Comparison of ENCODE assay signal across 8 cellular contexts in genomic region chr2:42125887-42126594, GRCh38. TPM values are rescaled to one million over a fixed set of nuclear protein-coding genes. Genes with fewer than 3 reads are reported as not detected.
DNase-seq lines count a peak whose midpoint lies in the region; ATAC-seq and TF ChIP-seq lines count a peak whose summit lies in the region.

No MANE protein-coding gene starts in this region.

- H3K4me3 Mint-ChIP-seq in CD4-positive, alpha-beta T cell: peak overlapping the region; percentile 28
- peak overlapping the region in 2 of 8 donors; percentile 19 to 32 for H3K4me3 Mint-ChIP-seq in naive B cell

- ATAC-seq in CD4-positive, alpha-beta T cell (ENCODE audit: poor library complexity): no peak
- ATAC-seq in HCT116 (peak; percentile 54), naive B cell (ENCODE audit: low read depth in 2 of 2) (no peak), HG03378 (IDR thresholded peaks at IDR 0.05; ENCODE audit: unreplicated experiment) (no peak), GM21367 (IDR thresholded peaks at IDR 0.05; ENCODE audit: unreplicated experiment) (no peak), GM19455 (IDR thresholded peaks at IDR 0.05; ENCODE audit: unreplicated experiment) (no peak), HG03025 (IDR thresholded peaks at IDR 0.05; ENCODE audit: low FRiP score, unreplicated experiment) (no peak)

- H3K4me3 ChIP-seq in HCT116 (replicated peaks in 1 of 2; ENCODE audit: low read depth in 1 of 2, low read length in 2 of 2) (no peak overlapping the region), cardiac fibroblast (replicated peaks in 1 of 2; ENCODE audit: low read depth in 2 of 2, low read length in 2 of 2) (no peak overlapping the region)

- no peaks in the 10 kb centered on the region for H4K20me1 ChIP-seq in HCT116 (ENCODE audit: insufficient read depth)

- H3K9me3 Mint-ChIP-seq in CD4-positive, alpha-beta T cell: no peaks in the 10 kb centered on the region
- H3K9me3 Mint-ChIP-seq in naive B cell: no peaks in the 10 kb centered on the region

- H3K36me3 ChIP-seq in HCT116 (ENCODE audit: control insufficient read depth in 1 of 2, insufficient read depth in 2 of 2, low read length in 2 of 2): no peaks in the 10 kb centered on the region

- H3K27me3 ChIP-seq in CD4-positive, alpha-beta T cell (ENCODE audit: control insufficient read depth, insufficient read depth, low read length): no peaks in the 10 kb centered on the region
- H3K27me3 ChIP-seq in HCT116 (ENCODE audit: insufficient read depth, low read length): no peaks in the 10 kb centered on the region; the same call in 1 of the 2 replicates

- CTCF ChIA-PET in CD4-positive, alpha-beta T cell (lab: Charles Lee): interaction anchor here (1.0 to 1.4 kb wide), 6 partner anchors 10 to 69 kb away, joined by 3 to 4 read pairs (median 3); no protein-coding TSS in a partner anchor
- CTCF ChIA-PET in HCT116 (lab: Charles Lee): no interaction called here

- no peak for DNase-seq in CD4-positive, alpha-beta T cell
- DNase-seq in HCT116 (ENCODE audit: low read depth, low spot score): no peak
- DNase-seq in cardiac fibroblast (ENCODE audit: low read depth in 2 of 2): peak; percentile 29 to 63
- no peak for DNase-seq in naive B cell

- intact Hi-C loops in CD4-positive, alpha-beta T cell (cut with DNase I, micrococcal nuclease): loop anchor here in 1 of 2 experiments (2.0 kb wide), 1 partner anchor 17 kb away; no protein-coding TSS in a partner anchor
- intact Hi-C loops in HCT116 (cut with micrococcal nuclease): no loop called here

- peaks cover 74% of the 10 kb centered on the region for H3K4me1 Mint-ChIP-seq in CD4-positive, alpha-beta T cell (ENCODE audit: low read depth)
- H3K4me1 Mint-ChIP-seq in naive B cell: peaks cover 57 to 83% (median 67%) of the 10 kb centered on the region in 3 donors

- H2AFZ ChIP-seq in HCT116 (ENCODE audit: low read depth, low read length, poor library complexity, severe bottlenecking): no peak overlapping the region

- no peaks in the 10 kb centered on the region for H3K9me3 ChIP-seq in CD4-positive, alpha-beta T cell (ENCODE audit: control insufficient read depth, low read length)
- peaks cover 0 to 3% of the 10 kb centered on the region in 2 experiments; a peak in 1 of 4 replicates for H3K9me3 ChIP-seq in HCT116 (ENCODE audit: control insufficient read depth in 1 of 2, insufficient read depth in 1 of 2, low read depth in 1 of 2, low read length in 2 of 2)

- no peak for TF ChIP-seq POLR2A in HCT116 (IDR thresholded peaks at IDR 0.05; ENCODE audit: borderline replicate concordance, extremely low read depth, insufficient read depth, insufficient read length)

- TF ChIP-seq CTCF in CD4-positive, alpha-beta T cell (IDR thresholded peaks at IDR 0.05): no peak
- TF ChIP-seq CTCF in HCT116 (IDR thresholded peaks at IDR 0.05 in 2 of 3, conservative IDR thresholded peaks at IDR 0.05 in 1 of 3; ENCODE audit: borderline replicate concordance in 1 of 3, insufficient read depth in 1 of 3, low read depth in 2 of 3, low read length in 2 of 3): no peak
- no peak for TF ChIP-seq CTCF in cardiac fibroblast (IDR thresholded peaks at IDR 0.05; ENCODE audit: low read depth, low read length)

- no peak overlapping the region for H3K4me2 ChIP-seq in HCT116 (ENCODE audit: low read length)

- H3K9me2 ChIP-seq in HCT116 (ENCODE audit: insufficient read depth): no peaks in the 10 kb centered on the region

- no peaks in the 10 kb centered on the region for H3K79me2 ChIP-seq in HCT116 (ENCODE audit: insufficient read depth, low read length)

- peak overlapping the region; percentile 86 for H3K27ac Mint-ChIP-seq in CD4-positive, alpha-beta T cell
- H3K27ac Mint-ChIP-seq in naive B cell: peak overlapping the region in 5 of 6 donors; percentile 34 to 92 (median 83)

- H3K36me3 Mint-ChIP-seq in CD4-positive, alpha-beta T cell (ENCODE audit: low read depth): no peaks in the 10 kb centered on the region
- H3K36me3 Mint-ChIP-seq in naive B cell: no peaks in the 10 kb centered on the region

- H3K27me3 Mint-ChIP-seq in CD4-positive, alpha-beta T cell: no peaks in the 10 kb centered on the region
- no peaks in the 10 kb centered on the region for H3K27me3 Mint-ChIP-seq in naive B cell

- H3K27ac ChIP-seq in CD4-positive, alpha-beta T cell (ENCODE audit: low read depth, low read length): peak overlapping the region; percentile 21
- no peak overlapping the region for H3K27ac ChIP-seq in HCT116 (ENCODE audit: low read depth, low read length)

- no TSS peak for BruUV-seq in HCT116 (replicated peaks; lab: Mats Ljungman, UMichigan)

- no peak for TF ChIP-seq RAD21 in HCT116 (IDR thresholded peaks at IDR 0.05; ENCODE audit: low read depth)

- RAD21 ChIA-PET in HCT116 (lab: Charles Lee; ENCODE audit: low non-redundant PET in 1 of 2, low total read pairs in 2 of 2, uncharacterized antibody in 2 of 2, unreplicated experiment in 2 of 2): no interaction called here

- POLR2A ChIA-PET in CD4-positive, alpha-beta T cell (lab: Charles Lee): interaction anchor here (0.8 to 10.2 kb wide), 5 partner anchors 12 to 230 kb away, joined by 3 to 255 read pairs (median 20); partner anchors contain the start of gene EML4
- POLR2A ChIA-PET in HCT116 (lab: Charles Lee): no interaction called here

- peaks cover 0 to 8% of the 10 kb centered on the region in 2 experiments; a peak in 2 of 4 replicates for H3K4me1 ChIP-seq in HCT116 (ENCODE audit: control insufficient read depth in 1 of 2, insufficient read depth in 2 of 2, low read length in 2 of 2)

- no peak overlapping the region for H3K9ac ChIP-seq in HCT116 (ENCODE audit: low read length)

TF ChIP-seq in HCT116, 20 proteins besides CTCF, POLR2A, EP300 and RAD21:
- no peak for TF ChIP-seq SIN3A (IDR thresholded peaks at IDR 0.05; ENCODE audit: low read depth)
- no peak for TF ChIP-seq SRF (IDR thresholded peaks at IDR 0.05; ENCODE audit: low read depth)
- no peak for TF ChIP-seq ELF1 (IDR thresholded peaks at IDR 0.05; ENCODE audit: borderline replicate concordance, low read depth)

RNA-seq across cellular contexts. Expression of gene EML4, which starts 43.1 kb away (rescaled TPM):
- total RNA-seq in CD4-positive, alpha-beta T cell: 100 to 1,000 TPM; 219 to 228 TPM
- 53.5 TPM for total RNA-seq in HCT116 (2021; ENCODE audit: unreplicated experiment)
- polyA plus RNA-seq in HCT116 (2012): 19.1 and 23.2 TPM in 2 replicates
- polyA plus RNA-seq in naive B cell (ENCODE audit: low read depth in 6 of 6): 10 to 100 TPM; 33.3 to 77.6 (median 62.5) TPM

Comparison
In these comparisons a context has a peak if more than half of its experiments do, and no peak if none do; other contexts are left out.
1. DNase-seq: peak in cardiac fibroblast (2 of 2); none in CD4-positive, alpha-beta T cell (0 of 10), HCT116 (single experiment) and naive B cell (single experiment).